ENCODE assay signal across 8 cellular contexts in genomic region chr11:62575156-62575555, GRCh38. TPM values are rescaled to one million over a fixed set of nuclear protein-coding genes. Genes with fewer than 3 reads are reported as not detected.
DNase-seq lines count a peak whose midpoint lies in the region; ATAC-seq and TF ChIP-seq lines count a peak whose summit lies in the region.

No MANE protein-coding gene starts in this region.

- peak overlapping the region; percentile 63 to 90 (median 85); a peak in 21 of 22 replicates for H3K27ac ChIP-seq in BLaER1 treated with 17β-estradiol and CSF1 and Interleukin-3, amounts not matched to agents 10 nM and 100 nM

- H3K9me3 ChIP-seq in BLaER1 treated with 17β-estradiol and CSF1 and Interleukin-3, amounts not matched to agents 10 nM and 100 nM (replicated peaks in 1 of 11): no peaks in the 10 kb centered on the region

- peak overlapping the region in 9 of 10 donors; percentile 90 to 99 (median 98) for H3K27ac Mint-ChIP-seq in naive thymus-derived CD8-positive, alpha-beta T cell

- peak overlapping the region; percentile 80 to 97 (median 89) for H3K9ac ChIP-seq in BLaER1 treated with 17β-estradiol and CSF1 and Interleukin-3, amounts not matched to agents 10 nM and 100 nM

- H3K27me3 Mint-ChIP-seq in naive thymus-derived CD8-positive, alpha-beta T cell: no peaks in the 10 kb centered on the region

- no peaks in the 10 kb centered on the region for H3K9me3 Mint-ChIP-seq in naive thymus-derived CD8-positive, alpha-beta T cell

- peak overlapping the region in 9 of 10 donors; percentile 93 to 99 (median 97) for H3K4me3 Mint-ChIP-seq in naive thymus-derived CD8-positive, alpha-beta T cell

- DNase-seq in LNCaP clone FGC (ENCODE audit: low read depth) (no peak), dermis blood vessel endothelial cell (peak; percentile 29), HPDE6-E6E7 (ENCODE audit: extremely low spot score) (no peak), OCI-M1 (lab: John Stamatoyannopoulos, UW) (no peak), NCI-H2029 (lab: John Stamatoyannopoulos, UW) (no peak)
- no peak for DNase-seq in naive thymus-derived CD8-positive, alpha-beta T cell

- H3K4me1 ChIP-seq in BLaER1 treated with 17β-estradiol and CSF1 and Interleukin-3, amounts not matched to agents 10 nM and 100 nM: peaks cover 39 to 62% (median 51%) of the 10 kb centered on the region in 10 experiments

- H4K20me1 ChIP-seq in BLaER1 treated with 17β-estradiol and CSF1 and Interleukin-3, amounts not matched to agents 10 nM and 100 nM: peaks cover 23 to 33% (median 28%) of the 10 kb centered on the region in 11 experiments; a peak in 21 of 22 replicates

- peak overlapping the region; percentile 89 to 98 (median 95) for H3K4me2 ChIP-seq in BLaER1 treated with 17β-estradiol and CSF1 and Interleukin-3, amounts not matched to agents 10 nM and 100 nM

- no peak for ATAC-seq in naive thymus-derived CD8-positive, alpha-beta T cell
- no peak for ATAC-seq in HG03045 (IDR thresholded peaks at IDR 0.05; ENCODE audit: unreplicated experiment)

- H3K4me3 ChIP-seq in BLaER1 treated with 17β-estradiol and CSF1 and Interleukin-3, amounts not matched to agents 10 nM and 100 nM: peak overlapping the region; percentile 70 to 100 (median 92)
- H3K4me3 ChIP-seq in LNCaP clone FGC (ENCODE audit: low read depth, low read length): peak overlapping the region; percentile 82

- H3K27me3 ChIP-seq in BLaER1 treated with 17β-estradiol and CSF1 and Interleukin-3, amounts not matched to agents 10 nM and 100 nM: no peaks in the 10 kb centered on the region

- H3K36me3 Mint-ChIP-seq in naive thymus-derived CD8-positive, alpha-beta T cell: peaks cover 0 to 62% (median 10%) of the 10 kb centered on the region in 3 donors

- TF ChIP-seq CTCF in LNCaP clone FGC (IDR thresholded peaks at IDR 0.05; ENCODE audit: control insufficient read depth, extremely low read depth, insufficient read depth): no peak

- peaks cover 68 to 82% (median 75%) of the 10 kb centered on the region in 11 experiments for H3K36me3 ChIP-seq in BLaER1 treated with 17β-estradiol and CSF1 and Interleukin-3, amounts not matched to agents 10 nM and 100 nM

- POLR2A ChIA-PET in naive thymus-derived CD8-positive, alpha-beta T cell (lab: Charles Lee): interaction anchor here (0.6 to 7.5 kb wide), 13 partner anchors 11 to 265 kb away, joined by 3 to 104 read pairs (median 9); partner anchors contain the start of genes C11orf98, CSKMT, HNRNPUL2 and LBHD1

- H3K4me1 Mint-ChIP-seq in naive thymus-derived CD8-positive, alpha-beta T cell: peaks cover 39 to 51% (median 46%) of the 10 kb centered on the region in 4 donors

RNA-seq across cellular contexts. Expression of gene EEF1G, which starts 1.5 kb away (rescaled TPM):
- 1,345 and 1,561 TPM in 2 replicates for total RNA-seq in dermis blood vessel endothelial cell
- total RNA-seq in naive thymus-derived CD8-positive, alpha-beta T cell: 1,000 to 10,000 TPM; 2,038 to 2,092 TPM
- polyA plus RNA-seq in naive thymus-derived CD8-positive, alpha-beta T cell: 1,000 to 10,000 TPM; 1,637 to 2,152 (median 1,960) TPM

RNA-seq across cellular contexts. Expression of gene TUT1, which starts 16.2 kb away (rescaled TPM):
- 13.8 and 15.1 TPM in 2 replicates for total RNA-seq in dermis blood vessel endothelial cell
- total RNA-seq in naive thymus-derived CD8-positive, alpha-beta T cell: 10 to 100 TPM; 46.4 to 50.9 TPM
- polyA plus RNA-seq in naive thymus-derived CD8-positive, alpha-beta T cell: 10 to 100 TPM; 12.8 to 24.4 (median 16.9) TPM

RNA-seq across cellular contexts. Expression of gene MTA2, which starts 26.5 kb away (rescaled TPM):
- total RNA-seq in dermis blood vessel endothelial cell: 190 and 209 TPM in 2 replicates
- total RNA-seq in naive thymus-derived CD8-positive, alpha-beta T cell: 100 to 1,000 TPM; 170 to 178 TPM
- polyA plus RNA-seq in naive thymus-derived CD8-positive, alpha-beta T cell: 10 to 100 TPM; 15.8 to 32.6 (median 21.5) TPM

RNA-seq across cellular contexts. Expression of gene AHNAK, which starts 28.6 kb away (rescaled TPM):
- 517 and 766 TPM in 2 replicates for total RNA-seq in dermis blood vessel endothelial cell
- 100 to 1,000 TPM; 227 to 231 TPM for total RNA-seq in naive thymus-derived CD8-positive, alpha-beta T cell
- 10 to 100 TPM in 1 of 3 donors, 1 to 10 TPM in 2; 7.7 to 19.8 (median 9.4) TPM for polyA plus RNA-seq in naive thymus-derived CD8-positive, alpha-beta T cell

RNA-seq across cellular contexts. Expression of gene EML3, which starts 37.4 kb away (rescaled TPM):
- 40.2 and 42.1 TPM in 2 replicates for total RNA-seq in dermis blood vessel endothelial cell
- total RNA-seq in naive thymus-derived CD8-positive, alpha-beta T cell: 100 to 1,000 TPM; 251 to 255 TPM
- 10 to 100 TPM; 14.8 to 23.7 (median 15.7) TPM for polyA plus RNA-seq in naive thymus-derived CD8-positive, alpha-beta T cell
